In genomic region chr18:35242426-35242825, GRCh38 we compare ENCODE assay signal across 13 cellular contexts. TPM values are rescaled to one million over a fixed set of nuclear protein-coding genes. Genes with fewer than 3 reads are reported as not detected.
A peak's percentile ranks its signal among the peaks of the same experiment; 100 is the strongest.
DNase-seq lines count a peak whose midpoint lies in the region; ATAC-seq and TF ChIP-seq lines count a peak whose summit lies in the region.
"Had no signal": no experiment of that assay in that cellular context is flagged by ENCODE, and none has a peak within 500 bp of the region (broad histone marks: within the 10 kb centered on the region; RNA-seq: fewer than 3 reads in every experiment).

No MANE protein-coding gene starts in this region.

- TF ChIP-seq CTCF in activated CD8-positive, alpha-beta T cell treated with anti-CD3 and anti-CD28 coated beads for 36 hours (IDR thresholded peaks at IDR 0.05), result no peak
- TF ChIP-seq CTCF in WTC11 (IDR thresholded peaks at IDR 0.05) (no peak), stomach (IDR thresholded peaks at IDR 0.05) (no peak), GM13977 (IDR thresholded peaks at IDR 0.05; ENCODE audit: extremely low read depth, insufficient read depth, missing control alignments) (no peak)

- H3K27me3 Mint-ChIP-seq in activated CD8-positive, alpha-beta T cell treated with anti-CD3 and anti-CD28 coated beads for 36 hours, result no peaks in the 10 kb centered on the region
- H3K27me3 Mint-ChIP-seq in activated CD8-positive, alpha-beta T cell treated with anti-CD3 and anti-CD28 coated beads, Interleukin-2, amount 10 ng/mL, durations not matched to agents 7 days and 5 days (ENCODE audit: low read depth), result no peaks in the 10 kb centered on the region
- no peaks in the 10 kb centered on the region for H3K27me3 Mint-ChIP-seq in WTC11 (ENCODE audit: low read depth)
- H3K27me3 Mint-ChIP-seq in immature natural killer cell (ENCODE audit: low read depth in 3 of 3), result peaks cover 8 to 16% (median 15%) of the 10 kb centered on the region in 3 donors

- DNase-seq in activated CD8-positive, alpha-beta T cell treated with anti-CD3 and anti-CD28 coated beads for 36 hours, result no peak
- DNase-seq in activated CD8-positive, alpha-beta T cell treated with anti-CD3 and anti-CD28 coated beads, Interleukin-2, amount 10 ng/mL, durations not matched to agents 7 days and 5 days, result no peak
- no peak for DNase-seq in WTC11 (ENCODE audit: low spot score)
- no peak for DNase-seq in immature natural killer cell
- no peak for DNase-seq in stomach
- DNase-seq in cortex of kidney (lab: John Stamatoyannopoulos, UW), result no peak
- no peak for DNase-seq in NCI-H524 (lab: John Stamatoyannopoulos, UW)
- no peak for DNase-seq in GM13977 (ENCODE audit: low spot score)
- DNase-seq: activated naive CD4-positive, alpha-beta T cell; DMS153; islet precursor cell; sigmoid colon; thyroid gland had no signal

- no peak for ATAC-seq in activated CD8-positive, alpha-beta T cell treated with anti-CD3 and anti-CD28 coated beads for 36 hours
- ATAC-seq in activated CD8-positive, alpha-beta T cell treated with anti-CD3 and anti-CD28 coated beads, Interleukin-2, amount 10 ng/mL, durations not matched to agents 7 days and 5 days, result no peak
- no peak for ATAC-seq in WTC11

- H3K4me3 Mint-ChIP-seq in activated CD8-positive, alpha-beta T cell treated with anti-CD3 and anti-CD28 coated beads for 36 hours, result peak overlapping the region; percentile 94
- H3K4me3 Mint-ChIP-seq in activated CD8-positive, alpha-beta T cell treated with anti-CD3 and anti-CD28 coated beads, Interleukin-2, amount 10 ng/mL, durations not matched to agents 7 days and 5 days, result no peak overlapping the region
- H3K4me3 Mint-ChIP-seq in WTC11 (peak overlapping the region; percentile 92), immature natural killer cell (peak overlapping the region in 2 of 5 donors; percentile 14 to 97)

- intact Hi-C loops in activated CD8-positive, alpha-beta T cell treated with anti-CD3 and anti-CD28 coated beads for 36 hours (cut with micrococcal nuclease), result loop anchor here (5.0 kb wide), 1 partner anchor 100 kb away; the partner anchor contains the start of gene ZNF24
- intact Hi-C loops in stomach (cut with DNase I; ENCODE audit: low total_unique reads), result no loop called here

- 86 to 94% (median 92%) methylated on average over 6 of the region's 6 CpGs for WGBS in stomach, 5 donors

- CTCF ChIA-PET in activated CD8-positive, alpha-beta T cell treated with anti-CD3 and anti-CD28 coated beads for 36 hours (lab: Charles Lee), result interaction anchor here (0.8 to 1.7 kb wide), 2 partner anchors 10 to 97 kb away, joined by 3 to 4 read pairs; no protein-coding TSS in a partner anchor
- CTCF ChIA-PET in activated CD8-positive, alpha-beta T cell treated with anti-CD3 and anti-CD28 coated beads, Interleukin-2, amount 10 ng/mL, durations not matched to agents 7 days and 5 days (lab: Charles Lee), result interaction anchor here (4.8 kb wide), 1 partner anchor 11 kb away, joined by 26 read pairs; no protein-coding TSS in a partner anchor
- CTCF ChIA-PET in WTC11 (lab: Charles Lee), result no interaction called here

- peaks cover 0 to 23% (median 0%) of the 10 kb centered on the region in 4 donors for H3K9me3 ChIP-seq in stomach
- H3K9me3 ChIP-seq: sigmoid colon, thyroid gland had no signal

- peaks cover 37% of the 10 kb centered on the region for H3K4me1 Mint-ChIP-seq in activated CD8-positive, alpha-beta T cell treated with anti-CD3 and anti-CD28 coated beads for 36 hours (ENCODE audit: low read depth)
- peaks cover 8% of the 10 kb centered on the region for H3K4me1 Mint-ChIP-seq in activated CD8-positive, alpha-beta T cell treated with anti-CD3 and anti-CD28 coated beads, Interleukin-2, amount 10 ng/mL, durations not matched to agents 7 days and 5 days (ENCODE audit: low read depth)
- H3K4me1 Mint-ChIP-seq in WTC11 (peaks cover 8% of the 10 kb centered on the region; the same call in 1 of the 2 replicates), immature natural killer cell (peaks cover 10 to 31% of the 10 kb centered on the region in 2 donors)

- H3K9me3 Mint-ChIP-seq in activated CD8-positive, alpha-beta T cell treated with anti-CD3 and anti-CD28 coated beads for 36 hours, result peaks cover 28% of the 10 kb centered on the region
- H3K9me3 Mint-ChIP-seq in activated CD8-positive, alpha-beta T cell treated with anti-CD3 and anti-CD28 coated beads, Interleukin-2, amount 10 ng/mL, durations not matched to agents 7 days and 5 days (ENCODE audit: insufficient read depth), result peaks cover 29% of the 10 kb centered on the region
- H3K9me3 Mint-ChIP-seq in WTC11 (no peaks in the 10 kb centered on the region), immature natural killer cell (no peaks in the 10 kb centered on the region)

- no peak overlapping the region for H3K27ac Mint-ChIP-seq in activated CD8-positive, alpha-beta T cell treated with anti-CD3 and anti-CD28 coated beads for 36 hours
- H3K27ac Mint-ChIP-seq in activated CD8-positive, alpha-beta T cell treated with anti-CD3 and anti-CD28 coated beads, Interleukin-2, amount 10 ng/mL, durations not matched to agents 7 days and 5 days, result no peak overlapping the region
- peak overlapping the region; percentile 65; the same call in 1 of the 2 replicates for H3K27ac Mint-ChIP-seq in WTC11
- H3K27ac Mint-ChIP-seq in immature natural killer cell, result peak overlapping the region in 4 of 6 donors; percentile 69 to 99 (median 86)

- H3K36me3 ChIP-seq in stomach, result peaks cover 47 to 52% (median 51%) of the 10 kb centered on the region in 4 donors

- in situ Hi-C loops in GM13977 (cut with MboI; ENCODE audit: low pct_unique_long_range_greater_than_20kb, low sequenced_read_pairs, unreplicated experiment), result no loop called here

- POLR2A ChIA-PET in activated CD8-positive, alpha-beta T cell treated with anti-CD3 and anti-CD28 coated beads for 36 hours (lab: Charles Lee), result interaction anchor here (0.9 to 1.0 kb wide), 2 partner anchors 11 to 102 kb away, joined by 3 to 4 read pairs; partner anchors contain the start of gene ZNF24
- POLR2A ChIA-PET in activated CD8-positive, alpha-beta T cell treated with anti-CD3 and anti-CD28 coated beads, Interleukin-2, amount 10 ng/mL, durations not matched to agents 7 days and 5 days (lab: Charles Lee), result no interaction called here
- POLR2A ChIA-PET in WTC11 (lab: Charles Lee), result no interaction called here

- peaks cover 52% of the 10 kb centered on the region for H3K36me3 Mint-ChIP-seq in activated CD8-positive, alpha-beta T cell treated with anti-CD3 and anti-CD28 coated beads for 36 hours (ENCODE audit: low read depth)
- H3K36me3 Mint-ChIP-seq in activated CD8-positive, alpha-beta T cell treated with anti-CD3 and anti-CD28 coated beads, Interleukin-2, amount 10 ng/mL, durations not matched to agents 7 days and 5 days (ENCODE audit: low read depth), result peaks cover 55% of the 10 kb centered on the region
- H3K36me3 Mint-ChIP-seq in WTC11 (peaks cover 53% of the 10 kb centered on the region), immature natural killer cell (peaks cover 37 to 49% (median 44%) of the 10 kb centered on the region in 3 donors)

- no peak for TF ChIP-seq POLR2A in stomach (IDR thresholded peaks at IDR 0.05)

- H3K4me3 ChIP-seq in stomach, result no peak overlapping the region

- no peaks in the 10 kb centered on the region for H3K27me3 ChIP-seq in stomach
- H3K27me3 ChIP-seq: sigmoid colon, thyroid gland had no signal

- TF ChIP-seq EP300 in stomach (IDR thresholded peaks at IDR 0.05), result no peak

- peak overlapping the region in 4 of 5 donors; percentile 2 to 98 (median 98) for H3K27ac ChIP-seq in stomach

- H3K4me1 ChIP-seq in stomach, result peaks cover 7 to 26% (median 14%) of the 10 kb centered on the region in 4 donors

TF ChIP-seq in WTC11, 78 proteins besides CTCF, POLR2A, EP300 and RAD21:
- no peak for TF ChIP-seq USF1 (CRISPR knock-in tag; IDR thresholded peaks at IDR 0.05)
- TF ChIP-seq ZNF281 (CRISPR knock-in tag; IDR thresholded peaks at IDR 0.05), result no peak
- no peak for TF ChIP-seq TEAD4 (CRISPR knock-in tag; IDR thresholded peaks at IDR 0.05)

RNA-seq across cellular contexts. Expression of gene ZNF397, which starts 1.6 kb away (rescaled TPM):
- total RNA-seq in activated CD8-positive, alpha-beta T cell treated with anti-CD3 and anti-CD28 coated beads for 36 hours, result 10 to 100 TPM; 17.9 to 18.9 TPM
- total RNA-seq in activated CD8-positive, alpha-beta T cell treated with anti-CD3 and anti-CD28 coated beads, Interleukin-2, amount 10 ng/mL, durations not matched to agents 7 days and 5 days, result 10 to 100 TPM; 11.3 to 12.7 TPM
- total RNA-seq in WTC11 (2021) (39.6 to 44.0 TPM (median 42.3 TPM) in 3 replicates), stomach (10 to 100 TPM; 15.4 to 45.5 (median 32.1) TPM)
- polyA plus RNA-seq in immature natural killer cell (1 to 10 TPM; 2.7 to 8.1 (median 4.2) TPM), stomach (10 to 100 TPM; 10.9 to 20.2 (median 10.9) TPM)

RNA-seq across cellular contexts. Expression of gene ZSCAN30, which starts 47.6 kb away (rescaled TPM):
- total RNA-seq in activated CD8-positive, alpha-beta T cell treated with anti-CD3 and anti-CD28 coated beads for 36 hours, result 10 to 100 TPM; 20.7 to 22.5 TPM
- 10 to 100 TPM; 16.0 to 18.3 TPM for total RNA-seq in activated CD8-positive, alpha-beta T cell treated with anti-CD3 and anti-CD28 coated beads, Interleukin-2, amount 10 ng/mL, durations not matched to agents 7 days and 5 days
- total RNA-seq in WTC11 (2021), result 21.9 to 24.3 TPM (median 22.6 TPM) in 3 replicates
- polyA plus RNA-seq in immature natural killer cell, result 1 to 10 TPM in 2 of 3 donors, not detected in 1; 3.4 to 4.7 TPM
- total RNA-seq in stomach, result 10 to 100 TPM in 3 of 5 donors, 1 to 10 TPM in 2; 9.3 to 22.0 (median 12.7) TPM
- polyA plus RNA-seq in stomach, result 1 to 10 TPM; 3.7 to 6.2 (median 6.1) TPM

Comparison
In these comparisons a context has a peak if more than half of its experiments do, and no peak if none do; other contexts are left out.
1. H3K27ac Mint-ChIP-seq: peak in WTC11 (single experiment) and immature natural killer cell (4 of 6); none in activated CD8-positive, alpha-beta T cell treated with anti-CD3 and anti-CD28 coated beads for 36 hours (single experiment) and activated CD8-positive, alpha-beta T cell treated with anti-CD3 and anti-CD28 coated beads, Interleukin-2, amount 10 ng/mL, durations not matched to agents 7 days and 5 days (single experiment).